14 cellular contexts compared by ENCODE assay signal in the genomic region with DNA sequence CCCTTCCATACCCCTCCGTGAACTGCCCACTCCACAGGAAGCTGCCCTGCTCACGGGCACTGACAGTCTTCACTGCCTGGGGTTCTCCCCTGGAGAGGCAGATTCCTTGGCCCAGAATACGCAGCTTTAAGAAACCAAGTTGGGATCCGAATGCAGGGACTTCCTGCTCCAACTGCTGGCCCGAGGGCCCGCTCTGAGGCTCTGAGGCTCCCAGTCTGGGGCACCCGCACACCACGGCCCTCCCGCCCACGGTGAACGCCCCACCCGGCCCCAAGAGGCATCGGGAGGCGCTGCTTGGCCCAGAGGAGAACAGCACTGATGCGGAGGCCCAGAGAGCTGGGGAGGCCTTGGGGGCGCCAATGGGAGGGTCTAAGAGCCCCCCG. TPM values are rescaled to one million over a fixed set of nuclear protein-coding genes. Genes with fewer than 3 reads are reported as not detected.
DNase-seq lines count a peak whose midpoint lies in the region; ATAC-seq and TF ChIP-seq lines count a peak whose summit lies in the region.
"Had no signal": no experiment of that assay in that cellular context is flagged by ENCODE, and none has a peak within 500 bp of the region (broad histone marks: within the 10 kb centered on the region; RNA-seq: fewer than 3 reads in every experiment).

No MANE protein-coding gene starts in this region.

- H3K4me1 ChIP-seq in GM23248 (ENCODE audit: insufficient read depth) (peaks cover 38% of the 10 kb centered on the region), breast epithelium (peaks cover 4 to 6% of the 10 kb centered on the region in 2 donors)
- H3K4me1 ChIP-seq: Caco-2 had no signal

- H3K27me3 ChIP-seq in GM23248 (replicated peaks; ENCODE audit: insufficient read depth) (0 out of 2 replicates have a peak, but pooled peaks cover 4% of the 10 kb centered on the region), breast epithelium (peaks cover 0 to 45% of the 10 kb centered on the region in 2 donors)
- H3K27me3 ChIP-seq: colonic mucosa had no signal

- intact Hi-C loops in breast epithelium (cut with DNase I; ENCODE audit: low total_unique reads): no loop called here

- ATAC-seq in left lobe of liver: no peak
- ATAC-seq in GM21717 (IDR thresholded peaks at IDR 0.05; ENCODE audit: unreplicated experiment): no peak

- TF ChIP-seq POLR2A in breast epithelium (IDR thresholded peaks at IDR 0.05): no peak

- peak overlapping the region; percentile 80 for H3K4me2 ChIP-seq in GM23248 (ENCODE audit: unreplicated experiment)

- H2AFZ ChIP-seq in GM23248: peak overlapping the region; percentile 58

- CTCF ChIA-PET in activated CD4-positive, alpha-beta T cell treated with anti-CD3 and anti-CD28 coated beads, Interleukin-2, amount 10 ng/mL, durations not matched to agents 7 days and 5 days (lab: Charles Lee): no interaction called here

- 41 to 43% methylated on average over 16 to 17 of the region's 17 CpGs for WGBS in GM23248 (ENCODE audit: low coverage in 1 of 2, low lambda C conversion rate in 2 of 2, missing lambda C conversion rate in 2 of 2), 2 experiments

- no peak overlapping the region for H3K27ac Mint-ChIP-seq in activated CD4-positive, alpha-beta T cell treated with anti-CD3 and anti-CD28 coated beads, Interleukin-2, amount 10 ng/mL, durations not matched to agents 7 days and 5 days

- peaks cover 7% of the 10 kb centered on the region for H3K4me1 Mint-ChIP-seq in activated CD4-positive, alpha-beta T cell treated with anti-CD3 and anti-CD28 coated beads, Interleukin-2, amount 10 ng/mL, durations not matched to agents 7 days and 5 days

- no peaks in the 10 kb centered on the region for H3K9me2 ChIP-seq in GM23248 (ENCODE audit: insufficient read depth)

- no peak overlapping the region for H3K4me3 Mint-ChIP-seq in activated CD4-positive, alpha-beta T cell treated with anti-CD3 and anti-CD28 coated beads, Interleukin-2, amount 10 ng/mL, durations not matched to agents 7 days and 5 days

- H3K36me3 ChIP-seq in GM23248 (ENCODE audit: low read depth) (no peaks in the 10 kb centered on the region), breast epithelium (no peaks in the 10 kb centered on the region)
- H3K36me3 ChIP-seq: colonic mucosa had no signal

- DNase-seq in GM23248 (peak; percentile 52), breast epithelium (ENCODE audit: low spot score in 2 of 2) (no peak), left lobe of liver (ENCODE audit: low spot score) (peak; percentile 42), AML-193 (lab: John Stamatoyannopoulos, UW) (no peak), 8988T (no peak)
- no peak for DNase-seq in activated CD4-positive, alpha-beta T cell treated with anti-CD3 and anti-CD28 coated beads, Interleukin-2, amount 10 ng/mL, durations not matched to agents 7 days and 5 days
- DNase-seq: Caco-2, hippocampal formation, NCI-H446 treated with DMSO at 0.1 percent for 48 hours, SHP77 treated with DMSO at 0.1 percent for 48 hours, substantia nigra had no signal

- H3K9me3 Mint-ChIP-seq in activated CD4-positive, alpha-beta T cell treated with anti-CD3 and anti-CD28 coated beads, Interleukin-2, amount 10 ng/mL, durations not matched to agents 7 days and 5 days: no peaks in the 10 kb centered on the region

- in situ Hi-C loops in GM23248 (cut with MboI): no loop called here

- H3F3A ChIP-seq in GM23248 (ENCODE audit: insufficient read depth): no peaks in the 10 kb centered on the region; the same call in 1 of the 2 replicates

- TF ChIP-seq CTCF in breast epithelium (IDR thresholded peaks at IDR 0.05): no peak

- H3K9ac ChIP-seq in GM23248: peak overlapping the region; percentile 63

- H3K4me3 ChIP-seq in GM23248 (0 out of 2 replicates have a peak overlapping the region, but pooled peaks have one; percentile 16), breast epithelium (peak overlapping the region in 1 of 3 donors; percentile 12), skin epidermis (no peak overlapping the region)
- H3K4me3 ChIP-seq: colonic mucosa had no signal

- POLR2A ChIA-PET in activated CD4-positive, alpha-beta T cell treated with anti-CD3 and anti-CD28 coated beads, Interleukin-2, amount 10 ng/mL, durations not matched to agents 7 days and 5 days (lab: Charles Lee): no interaction called here

- H3K9me3 ChIP-seq in GM23248 (ENCODE audit: low read depth) (no peaks in the 10 kb centered on the region), breast epithelium (no peaks in the 10 kb centered on the region)
- H3K9me3 ChIP-seq: Caco-2, colonic mucosa had no signal

- H3K79me2 ChIP-seq in GM23248 (ENCODE audit: insufficient read depth): no peaks in the 10 kb centered on the region

- no peaks in the 10 kb centered on the region for H4K20me1 ChIP-seq in GM23248 (ENCODE audit: insufficient read depth)

- H3K27ac ChIP-seq in GM23248 (peak overlapping the region; percentile 52), breast epithelium (peak overlapping the region; percentile 25 to 89), skin epidermis (peak overlapping the region in 12 of 21 experiments; percentile 6 to 81 (median 52))
- H3K27ac ChIP-seq: colonic mucosa had no signal

- peaks cover 6% of the 10 kb centered on the region for H3K27me3 Mint-ChIP-seq in activated CD4-positive, alpha-beta T cell treated with anti-CD3 and anti-CD28 coated beads, Interleukin-2, amount 10 ng/mL, durations not matched to agents 7 days and 5 days

- no peaks in the 10 kb centered on the region for H3K36me3 Mint-ChIP-seq in activated CD4-positive, alpha-beta T cell treated with anti-CD3 and anti-CD28 coated beads, Interleukin-2, amount 10 ng/mL, durations not matched to agents 7 days and 5 days (ENCODE audit: low read depth)

RNA-seq across cellular contexts. Expression of a gene that starts 42.3 kb away (rescaled TPM):
- total RNA-seq in GM23248 (2014; rRNA removed; shearing (Covaris generic)): not detected in 2 replicates
- 0.06 and 0.18 TPM in 2 replicates for polyA plus RNA-seq in GM23248 (2016; fragmentation: Nextera tagmentation; extraction: Ambion mirVana)
- total RNA-seq in breast epithelium: 10 to 100 TPM; 13.6 to 65.7 (median 65.2) TPM
- total RNA-seq in left lobe of liver: 254 TPM
- under 1 TPM; 0.07 to 0.08 TPM for total RNA-seq in activated CD4-positive, alpha-beta T cell treated with anti-CD3 and anti-CD28 coated beads, Interleukin-2, amount 10 ng/mL, durations not matched to agents 7 days and 5 days

Comparison
In these comparisons a context has a peak if more than half of its experiments do, and no peak if none do; other contexts are left out.
1. DNase-seq: peak in GM23248 (single experiment) and left lobe of liver (single experiment); none in breast epithelium (0 of 2), AML-193 (0 of 2), activated CD4-positive, alpha-beta T cell treated with anti-CD3 and anti-CD28 coated beads, Interleukin-2, amount 10 ng/mL, durations not matched to agents 7 days and 5 days (single experiment) and 8988T (single experiment).
2. RNA of a gene that starts 42.3 kb away (total RNA-seq): 254 TPM in left lobe of liver (single experiment) and 13.6 to 65.7 TPM in breast epithelium; 0.07 to 0.08 TPM in activated CD4-positive, alpha-beta T cell treated with anti-CD3 and anti-CD28 coated beads, Interleukin-2, amount 10 ng/mL, durations not matched to agents 7 days and 5 days and not detected in GM23248; every median in the first group is over 10 times any median in the second.
3. Peak in every context shown above with its lines, with median percentiles within 50 percentile points of each other: H3K27ac ChIP-seq.